ENCODE assay signal across 12 cellular contexts in the genomic region with DNA sequence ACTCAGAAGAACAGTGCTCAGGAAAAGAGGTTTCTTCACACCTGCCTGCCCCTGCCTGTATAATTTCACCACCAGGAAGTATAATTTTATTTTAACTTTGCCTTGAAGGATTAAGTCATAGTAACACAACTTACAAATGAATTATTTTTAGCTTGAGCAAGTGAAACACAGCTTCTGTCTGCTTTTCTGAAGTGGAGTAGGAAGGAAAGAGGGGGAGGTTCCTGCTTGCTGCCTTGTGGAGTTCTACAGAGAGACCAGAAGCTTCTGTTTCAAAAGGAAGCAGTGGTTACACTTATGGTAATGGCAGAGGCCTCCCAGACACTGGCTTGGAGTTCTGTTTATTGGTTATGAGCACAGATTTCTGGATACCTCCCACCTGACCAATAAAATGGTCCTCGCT.
DNase-seq lines count a peak whose midpoint lies in the region; ATAC-seq and TF ChIP-seq lines count a peak whose summit lies in the region.
"Had no signal": no experiment of that assay in that cellular context is flagged by ENCODE, and none has a peak within 500 bp of the region (broad histone marks: within the 10 kb centered on the region; RNA-seq: fewer than 3 reads in every experiment).

No MANE protein-coding gene starts in this region.

- H3K27me3 ChIP-seq in GM23338 (ENCODE audit: insufficient read depth) (no peaks in the 10 kb centered on the region), heart left ventricle (no peaks in the 10 kb centered on the region)
- H3K27me3 ChIP-seq: cardiac muscle cell, MG63 had no signal

- peaks cover 19% of the 10 kb centered on the region for H3K36me3 Mint-ChIP-seq in T-helper 2 cell treated with Interferon-gamma antibody and Interleukin-4, amounts not matched to agents 5 μg/mL and 100 μg/mL, for 36 hours (ENCODE audit: low read depth)
- no peaks in the 10 kb centered on the region for H3K36me3 Mint-ChIP-seq in GM23338 (ENCODE audit: low read depth)
- peaks cover 0 to 18% (median 5%) of the 10 kb centered on the region in 3 donors for H3K36me3 Mint-ChIP-seq in naive thymus-derived CD8-positive, alpha-beta T cell

- peaks cover 22% of the 10 kb centered on the region for H3K4me1 Mint-ChIP-seq in T-helper 2 cell treated with Interferon-gamma antibody and Interleukin-4, amounts not matched to agents 5 μg/mL and 100 μg/mL, for 36 hours (ENCODE audit: low read depth)
- peaks cover 5% of the 10 kb centered on the region; the same call in 1 of the 3 replicates for H3K4me1 Mint-ChIP-seq in GM23338
- H3K4me1 Mint-ChIP-seq in naive thymus-derived CD8-positive, alpha-beta T cell: peaks cover 26 to 48% (median 40%) of the 10 kb centered on the region in 4 donors

- no peak for DNase-seq in T-helper 2 cell treated with Interferon-gamma antibody and Interleukin-4, amounts not matched to agents 5 μg/mL and 100 μg/mL, for 36 hours (ENCODE audit: low spot score)
- no peak for DNase-seq in T-helper 2 cell
- DNase-seq in GM23338 (ENCODE audit: low spot score): no peak
- DNase-seq in MV-4-11 (lab: John Stamatoyannopoulos, UW): peak; percentile 80
- peak in 3 of 10 donors; percentile 8 to 39 (median 29) for DNase-seq in naive thymus-derived CD8-positive, alpha-beta T cell
- no peak for DNase-seq in NCI-H345 treated with DMSO at 0.1 percent for 48 hours (lab: John Stamatoyannopoulos, UW; ENCODE audit: unreplicated experiment)
- DNase-seq in heart left ventricle: no peak
- DNase-seq: foreskin fibroblast, mesendoderm, MG63 had no signal

- H3F3A ChIP-seq in GM23338 (replicated peaks; ENCODE audit: low read depth): no peaks in the 10 kb centered on the region

- peak overlapping the region; percentile 27 for H3K27ac Mint-ChIP-seq in T-helper 2 cell treated with Interferon-gamma antibody and Interleukin-4, amounts not matched to agents 5 μg/mL and 100 μg/mL, for 36 hours
- no peak overlapping the region for H3K27ac Mint-ChIP-seq in GM23338
- H3K27ac Mint-ChIP-seq in naive thymus-derived CD8-positive, alpha-beta T cell: peak overlapping the region in 9 of 10 donors; percentile 44 to 88 (median 80)

- intact Hi-C loops in heart left ventricle (cut with DNase I): no loop called here

- H3K9me2 ChIP-seq in GM23338 (ENCODE audit: insufficient read depth): no peaks in the 10 kb centered on the region

- H3K27ac ChIP-seq in GM23338 (ENCODE audit: low read depth) (no peak overlapping the region), heart left ventricle (no peak overlapping the region)
- H3K27ac ChIP-seq: cardiac muscle cell had no signal

- H3K4me3 ChIP-seq in GM23338 (no peak overlapping the region), heart left ventricle (no peak overlapping the region)
- H3K4me3 ChIP-seq: cardiac muscle cell, MG63 had no signal

- no peaks in the 10 kb centered on the region for H4K20me1 ChIP-seq in GM23338 (replicated peaks; ENCODE audit: insufficient read depth)

- no peaks in the 10 kb centered on the region for H3K9me3 ChIP-seq in heart left ventricle
- H3K9me3 ChIP-seq: MG63 had no signal

- no peak for TF ChIP-seq CTCF in GM23338 (conservative IDR thresholded peaks at IDR 0.05; ENCODE audit: low read depth in 2 of 2)
- TF ChIP-seq CTCF in heart left ventricle (IDR thresholded peaks at IDR 0.05): no peak

- no peaks in the 10 kb centered on the region for H3K27me3 Mint-ChIP-seq in T-helper 2 cell treated with Interferon-gamma antibody and Interleukin-4, amounts not matched to agents 5 μg/mL and 100 μg/mL, for 36 hours (ENCODE audit: low read depth)
- no peaks in the 10 kb centered on the region for H3K27me3 Mint-ChIP-seq in GM23338 (ENCODE audit: insufficient read depth, low read depth, poor library complexity)
- no peaks in the 10 kb centered on the region for H3K27me3 Mint-ChIP-seq in naive thymus-derived CD8-positive, alpha-beta T cell

- no peaks in the 10 kb centered on the region for H3K79me2 ChIP-seq in GM23338 (replicated peaks; ENCODE audit: insufficient read depth)

- H3K9me3 Mint-ChIP-seq in T-helper 2 cell treated with Interferon-gamma antibody and Interleukin-4, amounts not matched to agents 5 μg/mL and 100 μg/mL, for 36 hours: peaks cover 47% of the 10 kb centered on the region
- H3K9me3 Mint-ChIP-seq in GM23338: no peaks in the 10 kb centered on the region; the same call in 2 of the 3 replicates
- peaks cover 0 to 33% (median 10%) of the 10 kb centered on the region in 9 donors for H3K9me3 Mint-ChIP-seq in naive thymus-derived CD8-positive, alpha-beta T cell

- POLR2A ChIA-PET in naive thymus-derived CD8-positive, alpha-beta T cell (lab: Charles Lee): no interaction called here

- H3K4me3 Mint-ChIP-seq in T-helper 2 cell treated with Interferon-gamma antibody and Interleukin-4, amounts not matched to agents 5 μg/mL and 100 μg/mL, for 36 hours: peak overlapping the region; percentile 6
- H3K4me3 Mint-ChIP-seq in GM23338: no peak overlapping the region
- H3K4me3 Mint-ChIP-seq in naive thymus-derived CD8-positive, alpha-beta T cell: peak overlapping the region; percentile 3 to 58 (median 24)

- ATAC-seq in GM23338 (no peak), heart left ventricle (no peak), HG03457 (IDR thresholded peaks at IDR 0.05; ENCODE audit: unreplicated experiment) (no peak)
- ATAC-seq in naive thymus-derived CD8-positive, alpha-beta T cell: peak in 1 of 2 donors; percentile 79

- H3K36me3 ChIP-seq in GM23338 (ENCODE audit: insufficient read depth) (no peaks in the 10 kb centered on the region), heart left ventricle (no peaks in the 10 kb centered on the region)
- H3K36me3 ChIP-seq: cardiac muscle cell, MG63 had no signal

- no peak for TF ChIP-seq POLR2A in heart left ventricle (IDR thresholded peaks at IDR 0.05)

- H3K4me1 ChIP-seq in GM23338 (ENCODE audit: insufficient read depth): no peaks in the 10 kb centered on the region
- H3K4me1 ChIP-seq in heart left ventricle: peaks cover 0 to 6% (median 0%) of the 10 kb centered on the region in 12 donors

- H3K4me2 ChIP-seq in GM23338: no peak overlapping the region

- WGBS in heart left ventricle, 4 donors: 79 to 93% (median 82%) methylated on average over 1 of the region's 1 CpG

- H2AFZ ChIP-seq in GM23338: peak overlapping the region; percentile 59; the same call in 1 of the 2 replicates

TF ChIP-seq in GM23338, 12 proteins besides CTCF, POLR2A, EP300 and RAD21 (continues in another document):
- no peak for TF ChIP-seq STAT1 (IDR thresholded peaks at IDR 0.05; ENCODE audit: unreplicated experiment)
- TF ChIP-seq NANOG (IDR thresholded peaks at IDR 0.05; ENCODE audit: borderline replicate concordance): no peak
- no peak for TF ChIP-seq ZNF462 (CRISPR knock-in tag; IDR thresholded peaks at IDR 0.05)
- TF ChIP-seq EZH2 (IDR thresholded peaks at IDR 0.05; ENCODE audit: low read depth, unreplicated experiment): no peak
